In the genomic region with DNA sequence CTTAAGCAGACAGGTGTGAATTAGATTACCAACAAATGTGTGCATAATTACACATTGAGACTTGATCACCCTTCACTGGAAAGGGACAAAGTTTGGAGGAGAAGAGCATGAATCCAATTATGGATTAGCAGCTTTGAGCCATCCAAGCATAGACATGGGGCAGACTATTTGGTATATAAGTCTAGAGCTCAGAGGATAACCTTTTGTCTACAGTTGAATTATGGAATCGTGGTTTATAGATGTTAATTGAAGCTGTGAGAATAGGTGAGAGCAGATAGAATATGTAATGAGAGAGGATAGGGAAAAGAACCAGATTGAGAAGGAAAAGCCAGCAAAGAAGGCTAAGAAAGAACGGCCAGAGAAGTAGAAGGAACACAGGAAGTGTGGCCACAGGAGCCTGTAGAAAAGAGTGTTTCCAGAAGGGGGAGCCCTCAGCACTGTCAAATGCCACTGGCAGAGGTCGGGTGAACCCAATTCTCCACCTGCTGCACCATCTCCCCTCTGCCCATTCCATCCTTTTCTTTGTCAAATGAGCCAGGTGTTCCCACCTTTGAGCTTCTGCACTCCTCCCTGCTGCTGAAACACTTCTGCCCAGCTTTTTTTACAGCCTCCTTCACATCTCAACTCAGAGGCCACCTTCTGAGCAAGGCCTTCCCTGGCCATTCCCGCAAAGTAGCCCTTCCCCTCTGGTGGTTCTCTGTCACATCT, we compare ENCODE assay signal across 8 cellular contexts. TPM values are rescaled to one million over a fixed set of nuclear protein-coding genes. Genes with fewer than 3 reads are reported as not detected.
DNase-seq lines count a peak whose midpoint lies in the region; ATAC-seq and TF ChIP-seq lines count a peak whose summit lies in the region.

No MANE protein-coding gene starts in this region.

- no peaks in the 10 kb centered on the region for H3K9me2 ChIP-seq in PC-9 (ENCODE audit: insufficient read depth)

- H2AFZ ChIP-seq in KMS-11 (ENCODE audit: low read depth) (no peak overlapping the region), PC-9 (no peak overlapping the region), osteoblast (ENCODE audit: low read length) (no peak overlapping the region)

- intact Hi-C loops in PC-9 (cut with micrococcal nuclease; ENCODE audit: unreplicated experiment) = loop anchor here (1.0 to 10.0 kb wide), 3 partner anchors 94 to 286 kb away; a partner anchor contains a TSS
- intact Hi-C loops in vagina (cut with DNase I) = no loop called here

- H3K4me2 ChIP-seq in KMS-11 (no peak overlapping the region), PC-9 (no peak overlapping the region), osteoblast (ENCODE audit: insufficient read depth, low read length) (no peak overlapping the region)

- POLR2A ChIA-PET in PC-9 (lab: Charles Lee; ENCODE audit: unreplicated experiment) = interaction anchor here (0.6 kb wide), 3 partner anchors 49 to 462 kb away, joined by 5 to 9 read pairs (median 8); no protein-coding TSS in a partner anchor

- no peak overlapping the region for H3K4me3 ChIP-seq in KMS-11 (IDR thresholded peaks at IDR 0.05; ENCODE audit: insufficient read depth, low read depth, low read length)
- H3K4me3 ChIP-seq in PC-9 = no peak overlapping the region
- H3K4me3 ChIP-seq in fibroblast of mammary gland (ENCODE audit: control insufficient read depth, low read depth, low read length) = no peak overlapping the region
- no peak overlapping the region for H3K4me3 ChIP-seq in osteoblast (ENCODE audit: insufficient read depth, low read length)
- H3K4me3 ChIP-seq in vagina = no peak overlapping the region

- H3K9ac ChIP-seq in KMS-11 = no peak overlapping the region

- H3K27ac ChIP-seq in KMS-11 = no peak overlapping the region
- H3K27ac ChIP-seq in PC-9 = peak overlapping the region; percentile 31
- H3K27ac ChIP-seq in osteoblast (ENCODE audit: low read depth, low read length) = no peak overlapping the region
- H3K27ac ChIP-seq in vagina = no peak overlapping the region

- H3K79me2 ChIP-seq in KMS-11 (ENCODE audit: insufficient read depth, low read depth) = no peaks in the 10 kb centered on the region
- H3K79me2 ChIP-seq in PC-9 (ENCODE audit: low read depth) = peaks cover 1% of the 10 kb centered on the region; the same call in 1 of the 2 replicates
- no peaks in the 10 kb centered on the region for H3K79me2 ChIP-seq in osteoblast (ENCODE audit: insufficient read depth, low read length)

- no TSS peak for BruUV-seq in PC-9 (replicated peaks; lab: Mats Ljungman, UMichigan)

- no peaks in the 10 kb centered on the region for H4K20me1 ChIP-seq in KMS-11 (ENCODE audit: insufficient read depth)
- no peaks in the 10 kb centered on the region for H4K20me1 ChIP-seq in PC-9 (ENCODE audit: insufficient read depth)
- H4K20me1 ChIP-seq in osteoblast (ENCODE audit: insufficient read depth, low read length) = no peaks in the 10 kb centered on the region

- CTCF ChIA-PET in PC-9 (lab: Charles Lee) = interaction anchor here (0.6 to 1.3 kb wide), 11 partner anchors 16 to 550 kb away, joined by 3 to 20 read pairs (median 5); a partner anchor contains a TSS

- H3F3A ChIP-seq in PC-9 (ENCODE audit: insufficient read depth, low read depth) = peaks cover 18% of the 10 kb centered on the region

- no peak for ATAC-seq in GM21619 (IDR thresholded peaks at IDR 0.05; ENCODE audit: unreplicated experiment)

- H3K27me3 ChIP-seq in KMS-11 (ENCODE audit: insufficient read depth, low read depth) (no peaks in the 10 kb centered on the region), PC-9 (ENCODE audit: insufficient read depth, low read depth) (no peaks in the 10 kb centered on the region), osteoblast (ENCODE audit: insufficient read depth, low read length) (no peaks in the 10 kb centered on the region), vagina (no peaks in the 10 kb centered on the region)

- H3K4me1 ChIP-seq in KMS-11 (ENCODE audit: low read depth, poor library complexity, severe bottlenecking) (peaks cover 18% of the 10 kb centered on the region), PC-9 (replicated peaks; ENCODE audit: insufficient read depth) (no peaks in the 10 kb centered on the region), osteoblast (ENCODE audit: insufficient read depth, low read length) (no peaks in the 10 kb centered on the region), vagina (peaks cover 9% of the 10 kb centered on the region)

- H3K36me3 ChIP-seq in KMS-11 (ENCODE audit: insufficient read depth) (peaks cover 3% of the 10 kb centered on the region; the same call in 1 of the 2 replicates), PC-9 (ENCODE audit: low read depth) (peaks cover 40% of the 10 kb centered on the region), osteoblast (ENCODE audit: insufficient read depth, low read length) (peaks cover 60% of the 10 kb centered on the region), vagina (peaks cover 0 to 58% of the 10 kb centered on the region in 2 donors)

- TF ChIP-seq CTCF in KMS-11 (conservative IDR thresholded peaks at IDR 0.05; ENCODE audit: low read depth, low read length) (peak; percentile 81), PC-9 (conservative IDR thresholded peaks at IDR 0.05) (peak; percentile 82), fibroblast of mammary gland (conservative IDR thresholded peaks at IDR 0.05; ENCODE audit: control insufficient read depth, insufficient read depth, low read depth, low read length) (peak; percentile 85), osteoblast (IDR thresholded peaks at IDR 0.05; ENCODE audit: extremely low read depth, low read depth, low read length) (peak; percentile 80), vagina (IDR thresholded peaks at IDR 0.05) (peak in 2 of 3 experiments; percentile 44 to 57)

- TF ChIP-seq POLR2A in vagina (IDR thresholded peaks at IDR 0.05) = no peak

- H3K9me3 ChIP-seq in PC-9 (ENCODE audit: insufficient read depth, low read depth) (no peaks in the 10 kb centered on the region), osteoblast (ENCODE audit: low read depth, low read length) (no peaks in the 10 kb centered on the region), vagina (no peaks in the 10 kb centered on the region)

- DNase-seq in DMS79 (lab: John Stamatoyannopoulos, UW) (peak; percentile 3), PC-9 (peak in 1 of 2 experiments; percentile 70), fibroblast of mammary gland (ENCODE audit: low read depth) (peak; percentile 56), osteoblast (ENCODE audit: insufficient read length, low spot score, missing footprints) (peak; percentile 90), vagina (ENCODE audit: extremely low spot score in 2 of 2) (no peak)
- peak; percentile 57 for DNase-seq in activated T-cell treated with anti-CD3 and anti-CD28 coated beads, Interleukin-2, amount 50 U/mL, for 1 hour

RNA-seq across cellular contexts. Expression of a gene that starts 7.3 kb away (rescaled TPM):
- total RNA-seq in PC-9 (2021) = 53.4 and 56.6 TPM in 2 replicates
- total RNA-seq in osteoblast = 12.7 and 15.6 TPM in 2 replicates
- total RNA-seq in vagina = 33.6 TPM

RNA-seq across cellular contexts. Expression of a gene that starts 7.4 kb away (rescaled TPM):
- 21.6 and 22.4 TPM in 2 replicates for total RNA-seq in PC-9 (2021)
- total RNA-seq in osteoblast = not detected in 2 replicates
- total RNA-seq in vagina = not detected

RNA-seq across cellular contexts. Expression of a gene that starts 13.4 kb away (rescaled TPM):
- 207 TPM in 2 replicates for total RNA-seq in PC-9 (2021)
- 2.5 and 2.7 TPM in 2 replicates for total RNA-seq in osteoblast
- total RNA-seq in vagina = 7.6 TPM

RNA-seq across cellular contexts. Expression of a gene that starts 28.0 kb away (rescaled TPM):
- total RNA-seq in PC-9 (2021) (1.3 TPM in 1 of 2 replicates, not detected in the other), osteoblast (0.29 and 0.36 TPM in 2 replicates), vagina (not detected)

RNA-seq across cellular contexts. Expression of a gene that starts 34.5 kb away (rescaled TPM):
- 9.8 and 13.3 TPM in 2 replicates for total RNA-seq in PC-9 (2021)
- total RNA-seq in osteoblast = 69.0 and 101 TPM in 2 replicates
- total RNA-seq in vagina = 145 TPM

Comparison
In these comparisons a context has a peak if more than half of its experiments do, and no peak if none do; other contexts are left out.
1. DNase-seq: peak in DMS79 (single experiment), activated T-cell treated with anti-CD3 and anti-CD28 coated beads, Interleukin-2, amount 50 U/mL, for 1 hour (single experiment), fibroblast of mammary gland (single experiment) and osteoblast (single experiment); none in vagina (0 of 2).
2. RNA of a gene that starts 7.4 kb away (total RNA-seq): 21.6 to 22.4 TPM in PC-9; not detected in osteoblast and not detected in vagina (single experiment); every median in the first group is over 10 times any median in the second.
3. RNA of a gene that starts 13.4 kb away (total RNA-seq): 207 TPM in PC-9; 7.6 TPM in vagina (single experiment) and 2.5 to 2.7 TPM in osteoblast; every median in the first group is over 10 times any median in the second.
4. Peak in every context shown above with its lines, with median percentiles within 50 percentile points of each other: CTCF ChIP-seq.